In the genomic region with DNA sequence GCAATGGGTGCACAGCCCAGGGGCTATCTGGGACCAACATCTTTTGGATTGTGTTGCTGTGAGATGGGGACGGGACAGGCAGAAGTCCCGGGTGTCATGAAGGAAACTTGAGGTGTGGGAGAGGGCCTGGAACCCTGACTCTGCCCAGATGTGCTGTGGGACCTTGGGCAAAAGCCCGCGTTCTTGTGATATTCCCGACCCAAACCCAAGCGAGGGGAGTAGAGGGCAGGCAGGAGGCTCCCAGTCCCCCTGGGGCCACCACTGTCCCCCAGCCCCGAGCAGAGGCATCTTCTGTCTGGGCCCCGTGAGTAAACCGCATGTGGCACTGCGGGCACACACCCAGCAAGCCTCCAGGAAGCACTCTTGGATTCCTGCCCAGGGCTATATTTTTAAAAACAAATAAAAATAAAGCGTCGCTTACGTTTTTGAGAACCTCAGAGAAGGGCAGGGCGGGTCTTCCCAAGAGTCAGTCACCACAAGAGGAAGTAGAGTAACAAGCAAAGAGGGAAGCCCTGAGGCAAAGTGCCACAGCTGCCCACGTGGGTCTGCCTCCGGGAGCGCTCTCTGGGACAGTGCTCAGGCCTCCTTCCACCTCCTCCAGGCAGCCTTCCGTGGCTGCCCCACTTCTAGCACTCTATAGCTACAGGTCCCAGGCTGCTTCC, we compare ENCODE assay signal across 9 cellular contexts. TPM values are rescaled to one million over a fixed set of nuclear protein-coding genes. Genes with fewer than 3 reads are reported as not detected.
DNase-seq lines count a peak whose midpoint lies in the region; ATAC-seq, FAIRE-seq and TF ChIP-seq lines count a peak whose summit lies in the region.
"Had no signal": no experiment of that assay in that cellular context is flagged by ENCODE, and none has a peak within 500 bp of the region (broad histone marks: within the 10 kb centered on the region; RNA-seq: fewer than 3 reads in every experiment).

No MANE protein-coding gene starts in this region.

- H3K36me3 ChIP-seq in Panc1 (ENCODE audit: control insufficient read depth, insufficient read depth, low read length) = no peaks in the 10 kb centered on the region
- H3K36me3 ChIP-seq in K562 (ENCODE audit: control insufficient read depth, insufficient read depth, low read length) = no peaks in the 10 kb centered on the region
- no peaks in the 10 kb centered on the region for H3K36me3 ChIP-seq in muscle layer of colon (ENCODE audit: insufficient read depth, low read length)

- CTCF ChIA-PET in activated CD8-positive, alpha-beta memory T cell treated with anti-CD3 and anti-CD28 coated beads, Interleukin-2, amount 10 ng/mL, durations not matched to agents 7 days and 5 days (lab: Charles Lee) = interaction anchor here (1.0 to 7.5 kb wide), 5 partner anchors 11 to 163 kb away, joined by 4 to 50 read pairs (median 5); no protein-coding TSS in a partner anchor
- CTCF ChIA-PET in Panc1 (lab: Charles Lee) (no interaction called here), K562 (lab: Yijun Ruan, JAX; ENCODE audit: low intra/inter-chr PET ratio) (no interaction called here)

- WGBS in K562 (ENCODE audit: insufficient coverage, low coverage, missing lambda C conversion rate) = 53% methylated on average over 14 of the region's 18 CpGs

- H4K20me1 ChIP-seq in K562 (replicated peaks; ENCODE audit: control insufficient read depth, insufficient read depth, low read length) = no peaks in the 10 kb centered on the region

- H3K9me1 ChIP-seq in K562 (ENCODE audit: control insufficient read depth, insufficient read depth, low read length) = no peaks in the 10 kb centered on the region

- H3K27ac ChIP-seq in Panc1 (ENCODE audit: low read length) = peak overlapping the region; percentile 59
- H3K27ac ChIP-seq in K562 (ENCODE audit: extremely low read depth, low read depth, low read length) = no peak overlapping the region
- H3K27ac ChIP-seq in muscle layer of colon (ENCODE audit: low read depth, low read length) = peak overlapping the region; percentile 12
- H3K27ac ChIP-seq: psoas muscle had no signal

- H3K4me1 ChIP-seq in Panc1 (ENCODE audit: control insufficient read depth, insufficient read depth, low read length) (peaks cover 44% of the 10 kb centered on the region), K562 (replicated peaks in 1 of 2; ENCODE audit: control insufficient read depth in 2 of 2, insufficient read depth in 2 of 2, low read length in 2 of 2) (peaks cover 12 to 55% of the 10 kb centered on the region in 2 experiments; a peak in 4 of 5 replicates), muscle layer of colon (ENCODE audit: insufficient read depth, low read length) (peaks cover 5% of the 10 kb centered on the region)

- intact Hi-C loops in Panc1 (cut with micrococcal nuclease; ENCODE audit: unreplicated experiment) (loop anchor here (10.0 kb wide), 1 partner anchor 163 kb away; no protein-coding TSS in a partner anchor), K562 (cut with micrococcal nuclease) (loop anchor here (5.0 kb wide), 1 partner anchor 100 kb away; no protein-coding TSS in a partner anchor)

- no peak overlapping the region for H2AFZ ChIP-seq in K562 (ENCODE audit: low read depth, low read length)

- peak overlapping the region; percentile 84 for H3K27ac Mint-ChIP-seq in activated CD8-positive, alpha-beta memory T cell treated with anti-CD3 and anti-CD28 coated beads, Interleukin-2, amount 10 ng/mL, durations not matched to agents 7 days and 5 days

- in situ Hi-C loops in Panc1 (cut with HindIII; ENCODE audit: low pct_unique_long_range_greater_than_20kb, low sequenced_read_pairs) = no loop called here
- in situ Hi-C loops in K562 (cut with MboI) = no loop called here

- no peak for TF ChIP-seq CTCF in Panc1 (IDR thresholded peaks at IDR 0.05)
- TF ChIP-seq CTCF in K562 (IDR thresholded peaks at IDR 0.05 in 2 of 3, conservative IDR thresholded peaks at IDR 0.05 in 1 of 3; ENCODE audit: insufficient read depth in 2 of 3, low read depth in 1 of 3, low read length in 3 of 3) = no peak

- no peak overlapping the region for H3K9ac ChIP-seq in K562 (ENCODE audit: insufficient read depth in 1 of 2, low read depth in 2 of 2, low read length in 2 of 2)
- H3K9ac ChIP-seq in muscle layer of colon (ENCODE audit: low read length) = no peak overlapping the region

- H3K27me3 Mint-ChIP-seq in activated CD8-positive, alpha-beta memory T cell treated with anti-CD3 and anti-CD28 coated beads, Interleukin-2, amount 10 ng/mL, durations not matched to agents 7 days and 5 days = no peaks in the 10 kb centered on the region

- no peak for FAIRE-seq in K562 (lab: Jason Lieb, UNC)

- H3K27me3 ChIP-seq in Panc1 (ENCODE audit: control insufficient read depth, insufficient read depth, low read length) = no peaks in the 10 kb centered on the region
- H3K27me3 ChIP-seq in K562 (ENCODE audit: control insufficient read depth in 2 of 2, insufficient read depth in 2 of 2, low read length in 2 of 2) = no peaks in the 10 kb centered on the region
- H3K27me3 ChIP-seq in muscle layer of colon (ENCODE audit: control insufficient read depth in 1 of 2, insufficient read depth in 2 of 2, low read length in 2 of 2) = no peaks in the 10 kb centered on the region

- H3K9me3 ChIP-seq in Panc1 (ENCODE audit: control insufficient read depth, insufficient read depth, low read depth, low read length) = no peaks in the 10 kb centered on the region
- no peaks in the 10 kb centered on the region for H3K9me3 ChIP-seq in K562 (replicated peaks; ENCODE audit: control insufficient read depth, insufficient read depth, low read depth, low read length)
- no peaks in the 10 kb centered on the region for H3K9me3 ChIP-seq in muscle layer of colon (ENCODE audit: low read length)
- H3K9me3 ChIP-seq: psoas muscle had no signal

- TF ChIP-seq POLR2A in K562 (conservative IDR thresholded peaks at IDR 0.05) (no peak), GM18505 (IDR thresholded peaks at IDR 0.05; ENCODE audit: borderline replicate concordance, extremely low read depth, insufficient read depth, insufficient read length) (no peak)

- H3K4me2 ChIP-seq in K562 (ENCODE audit: insufficient read depth, low read length) = no peak overlapping the region

- no peaks in the 10 kb centered on the region for H3K9me3 Mint-ChIP-seq in activated CD8-positive, alpha-beta memory T cell treated with anti-CD3 and anti-CD28 coated beads, Interleukin-2, amount 10 ng/mL, durations not matched to agents 7 days and 5 days (ENCODE audit: low read depth)

- DNase-seq in activated CD8-positive, alpha-beta memory T cell treated with anti-CD3 and anti-CD28 coated beads, Interleukin-2, amount 10 ng/mL, durations not matched to agents 7 days and 5 days = peak; percentile 64
- no peak for DNase-seq in activated CD8-positive, alpha-beta memory T cell treated with anti-CD3 and anti-CD28 coated beads for 24 hours
- DNase-seq in Panc1 (ENCODE audit: low read depth, low spot score) = peak; percentile 32
- DNase-seq in K562 (ENCODE audit: extremely low read depth in 1 of 4, low spot score in 3 of 4) = no peak
- no peak for DNase-seq in NCI-H2107 (lab: John Stamatoyannopoulos, UW)

- H3K4me3 ChIP-seq in Panc1 (ENCODE audit: low read depth in 2 of 2, low read length in 2 of 2) (no peak overlapping the region), K562 (no peak overlapping the region), muscle layer of colon (ENCODE audit: low read depth in 1 of 2, low read length in 2 of 2) (no peak overlapping the region)
- H3K4me3 ChIP-seq: psoas muscle had no signal

- peak overlapping the region; percentile 20 for H3K4me3 Mint-ChIP-seq in activated CD8-positive, alpha-beta memory T cell treated with anti-CD3 and anti-CD28 coated beads, Interleukin-2, amount 10 ng/mL, durations not matched to agents 7 days and 5 days

- ATAC-seq in activated CD8-positive, alpha-beta memory T cell treated with anti-CD3 and anti-CD28 coated beads, Interleukin-2, amount 10 ng/mL, durations not matched to agents 7 days and 5 days = peak; percentile 22
- ATAC-seq in Panc1 = peak; percentile 61
- ATAC-seq in K562 = no peak
- ATAC-seq in GM18505 (IDR thresholded peaks at IDR 0.05; ENCODE audit: unreplicated experiment) = no peak
- ATAC-seq in GM19324 (IDR thresholded peaks at IDR 0.05; ENCODE audit: low FRiP score, unreplicated experiment) = no peak

- no peaks in the 10 kb centered on the region for H3K36me3 Mint-ChIP-seq in activated CD8-positive, alpha-beta memory T cell treated with anti-CD3 and anti-CD28 coated beads, Interleukin-2, amount 10 ng/mL, durations not matched to agents 7 days and 5 days

- no peaks in the 10 kb centered on the region for H3K79me2 ChIP-seq in K562 (ENCODE audit: control insufficient read depth, insufficient read depth, low read length)

- TF ChIP-seq EP300 in K562 (IDR thresholded peaks at IDR 0.05; ENCODE audit: low read length) = no peak

- TF ChIP-seq RAD21 in K562 (CRISPR knock-in tag; conservative IDR thresholded peaks at IDR 0.05 in 1 of 2, IDR thresholded peaks at IDR 0.05 in 1 of 2) = no peak

- peaks cover 35% of the 10 kb centered on the region for H3K4me1 Mint-ChIP-seq in activated CD8-positive, alpha-beta memory T cell treated with anti-CD3 and anti-CD28 coated beads, Interleukin-2, amount 10 ng/mL, durations not matched to agents 7 days and 5 days

- POLR2A ChIA-PET in Panc1 (lab: Charles Lee) = no interaction called here
- POLR2A ChIA-PET in K562 (lab: Yijun Ruan, JAX) = no interaction called here

- no TSS peak for BruUV-seq in Panc1 (replicated peaks; lab: Mats Ljungman, UMichigan)
- no TSS peak for BruUV-seq in K562 (replicated peaks; lab: Mats Ljungman, UMichigan)

RNA-seq across cellular contexts. Expression of gene BEGAIN, which starts 39.5 kb away (rescaled TPM):
- total RNA-seq in activated CD8-positive, alpha-beta memory T cell treated with anti-CD3 and anti-CD28 coated beads, Interleukin-2, amount 10 ng/mL, durations not matched to agents 7 days and 5 days = 1 to 10 TPM; 1.4 to 1.8 TPM
- 26.5 TPM for total RNA-seq in Panc1 (2021; ENCODE audit: unreplicated experiment)
- polyA plus RNA-seq in Panc1 (2012; ENCODE audit: insufficient read length) = 37.2 TPM
- 1.2 and 3.3 TPM in 2 replicates for total RNA-seq in K562 (2011; cell fraction: chromatin; rRNA removed; ENCODE audit: low replicate concordance)
- 0.53 and 2.2 TPM in 2 replicates for total RNA-seq in K562 (2011; cell fraction: nucleolus; rRNA removed)
- total RNA-seq in K562 (2011; cell fraction: nucleoplasm; rRNA removed) = 0.31 and 0.95 TPM in 2 replicates
- 0.20 and 0.68 TPM in 2 replicates for total RNA-seq in K562 (2014; rRNA removed)
- 0.10 TPM in 1 of 2 replicates, not detected in the other for total RNA-seq in K562 (2014; rRNA removed; fragmentation: Illumina TruSeq; extraction: Trizol)
- 0.11 and 0.40 TPM in 2 replicates for total RNA-seq in K562 (2015; rRNA removed; fragmentation: Illumina TruSeq; extraction: Trizol)
- 0.55 and 1.1 TPM in 2 replicates for total RNA-seq in K562 (2021)
- 0.54 and 1.4 TPM in 2 replicates for polyA plus RNA-seq in K562 (2011; rRNA removed)
- polyA plus RNA-seq in K562 (2011; cell fraction: cytosol; rRNA removed) = 1.5 TPM in 2 replicates
- polyA plus RNA-seq in K562 (2011; cell fraction: nucleus; rRNA removed) = 5.2 and 5.3 TPM in 2 replicates
- 0.25 and 0.51 TPM in 2 replicates for polyA plus RNA-seq in K562 (2012)
- polyA plus RNA-seq in K562 (2014; fragmentation: Illumina TruSeq; extraction: Trizol) = 0.07 and 0.50 TPM in 2 replicates
- polyA plus RNA-seq in K562 (2014; fragmentation: Nextera tagmentation; extraction: Ambion mirVana) = not detected
- polyA plus RNA-seq in K562 (2014; rRNA removed) = 0.62 and 1.7 TPM in 2 replicates
- 0.45 and 1.1 TPM in 2 replicates for polyA minus RNA-seq in K562 (2011; rRNA and poly(A)+ RNA removed)
- polyA minus RNA-seq in K562 (2011; cell fraction: cytosol; rRNA and poly(A)+ RNA removed) = 0.86 and 2.7 TPM in 2 replicates
- polyA minus RNA-seq in K562 (2011; cell fraction: nucleus; rRNA and poly(A)+ RNA removed) = 0.81 and 1.3 TPM in 2 replicates

Comparison
In these comparisons a context has a peak if more than half of its experiments do, and no peak if none do; other contexts are left out.
1. DNase-seq: peak in activated CD8-positive, alpha-beta memory T cell treated with anti-CD3 and anti-CD28 coated beads, Interleukin-2, amount 10 ng/mL, durations not matched to agents 7 days and 5 days (single experiment) and Panc1 (single experiment); none in activated CD8-positive, alpha-beta memory T cell treated with anti-CD3 and anti-CD28 coated beads for 24 hours (single experiment), K562 (0 of 4) and NCI-H2107 (single experiment).
2. ATAC-seq: peak in activated CD8-positive, alpha-beta memory T cell treated with anti-CD3 and anti-CD28 coated beads, Interleukin-2, amount 10 ng/mL, durations not matched to agents 7 days and 5 days (single experiment) and Panc1 (single experiment); none in K562 (single experiment), GM18505 (single experiment) and GM19324 (single experiment).